In genomic region chr9:137273616-137274320, GRCh38 we compare ENCODE assay signal across 2 cellular contexts.
TF ChIP-seq lines count a peak whose summit lies in the region.

No MANE protein-coding gene starts in this region.

TF ChIP-seq in K562, 482 proteins besides CTCF, POLR2A, EP300 and RAD21 (continues in another document):
- TF ChIP-seq RBFOX2 (IDR thresholded peaks at IDR 0.05; ENCODE audit: low read depth, low read length) (peak; percentile 55), DDX20 (tag; IDR thresholded peaks at IDR 0.05; ENCODE audit: low read depth) (no peak), ZFPM2 (CRISPR knock-in tag; IDR thresholded peaks at IDR 0.05) (no peak), POLR2G (IDR thresholded peaks at IDR 0.05; ENCODE audit: low read depth, low read length) (peak; percentile 60), PYGO2 (tag; IDR thresholded peaks at IDR 0.05) (no peak), FOSL1 (tag; conservative IDR thresholded peaks at IDR 0.05) (no peak), FOXJ2 (tag; IDR thresholded peaks at IDR 0.05) (no peak), FOXM1 (IDR thresholded peaks at IDR 0.05; ENCODE audit: low read depth) (no peak), FOXM1 (CRISPR knock-in tag; IDR thresholded peaks at IDR 0.05; ENCODE audit: low read depth) (0 out of 2 replicates have a peak, but pooled peaks have one; percentile 36), PHF21A (IDR thresholded peaks at IDR 0.05; ENCODE audit: borderline replicate concordance, low read depth) (no peak), GATAD2B (IDR thresholded peaks at IDR 0.05; ENCODE audit: borderline replicate concordance) (no peak), DMBX1 (CRISPR knock-in tag; IDR thresholded peaks at IDR 0.05; ENCODE audit: borderline replicate concordance) (no peak), KAT8 (IDR thresholded peaks at IDR 0.05; ENCODE audit: low read depth) (no peak)
- TF ChIP-seq, protein P1, sequence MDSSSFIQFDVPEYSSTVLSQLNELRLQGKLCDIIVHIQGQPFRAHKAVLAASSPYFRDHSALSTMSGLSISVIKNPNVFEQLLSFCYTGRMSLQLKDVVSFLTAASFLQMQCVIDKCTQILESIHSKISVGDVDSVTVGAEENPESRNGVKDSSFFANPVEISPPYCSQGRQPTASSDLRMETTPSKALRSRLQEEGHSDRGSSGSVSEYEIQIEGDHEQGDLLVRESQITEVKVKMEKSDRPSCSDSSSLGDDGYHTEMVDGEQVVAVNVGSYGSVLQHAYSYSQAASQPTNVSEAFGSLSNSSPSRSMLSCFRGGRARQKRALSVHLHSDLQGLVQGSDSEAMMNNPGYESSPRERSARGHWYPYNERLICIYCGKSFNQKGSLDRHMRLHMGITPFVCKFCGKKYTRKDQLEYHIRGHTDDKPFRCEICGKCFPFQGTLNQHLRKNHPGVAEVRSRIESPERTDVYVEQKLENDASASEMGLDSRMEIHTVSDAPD (CRISPR knock-in tag; IDR thresholded peaks at IDR 0.05), result no peak
- TF ChIP-seq, protein P2, sequence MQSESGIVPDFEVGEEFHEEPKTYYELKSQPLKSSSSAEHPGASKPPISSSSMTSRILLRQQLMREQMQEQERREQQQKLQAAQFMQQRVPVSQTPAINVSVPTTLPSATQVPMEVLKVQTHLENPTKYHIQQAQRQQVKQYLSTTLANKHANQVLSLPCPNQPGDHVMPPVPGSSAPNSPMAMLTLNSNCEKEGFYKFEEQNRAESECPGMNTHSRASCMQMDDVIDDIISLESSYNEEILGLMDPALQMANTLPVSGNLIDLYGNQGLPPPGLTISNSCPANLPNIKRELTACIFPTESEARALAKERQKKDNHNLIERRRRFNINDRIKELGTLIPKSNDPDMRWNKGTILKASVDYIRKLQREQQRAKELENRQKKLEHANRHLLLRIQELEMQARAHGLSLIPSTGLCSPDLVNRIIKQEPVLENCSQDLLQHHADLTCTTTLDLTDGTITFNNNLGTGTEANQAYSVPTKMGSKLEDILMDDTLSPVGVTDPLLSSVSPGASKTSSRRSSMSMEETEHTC (IDR thresholded peaks at IDR 0.05), result no peak
- TF ChIP-seq, protein P3, sequence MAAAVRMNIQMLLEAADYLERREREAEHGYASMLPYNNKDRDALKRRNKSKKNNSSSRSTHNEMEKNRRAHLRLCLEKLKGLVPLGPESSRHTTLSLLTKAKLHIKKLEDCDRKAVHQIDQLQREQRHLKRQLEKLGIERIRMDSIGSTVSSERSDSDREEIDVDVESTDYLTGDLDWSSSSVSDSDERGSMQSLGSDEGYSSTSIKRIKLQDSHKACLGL (CRISPR knock-in tag; IDR thresholded peaks at IDR 0.05; ENCODE audit: borderline replicate concordance, poor library complexity, severe bottlenecking), result no peak

TF ChIP-seq in HEK293T, 16 proteins besides CTCF, POLR2A, EP300 and RAD21:
- TF ChIP-seq NFRKB (IDR thresholded peaks at IDR 0.05) (no peak), HDGF (IDR thresholded peaks at IDR 0.05; ENCODE audit: borderline replicate concordance) (no peak), CTBP1 (IDR thresholded peaks at IDR 0.05; ENCODE audit: borderline replicate concordance) (no peak), L3MBTL2 (conservative IDR thresholded peaks at IDR 0.05) (no peak), SP1 (IDR thresholded peaks at IDR 0.05) (no peak), TARDBP (IDR thresholded peaks at IDR 0.05) (no peak), BHLHE40 (IDR thresholded peaks at IDR 0.05; ENCODE audit: borderline replicate concordance) (no peak), ARNT (IDR thresholded peaks at IDR 0.05) (no peak), SUZ12 (IDR thresholded peaks at IDR 0.05) (no peak), FOXM1 (IDR thresholded peaks at IDR 0.05; ENCODE audit: borderline replicate concordance) (no peak), FOXA1 (IDR thresholded peaks at IDR 0.05) (no peak), ZNF384 (IDR thresholded peaks at IDR 0.05) (no peak), FOXK2 (IDR thresholded peaks at IDR 0.05) (no peak), LEF1 (IDR thresholded peaks at IDR 0.05; ENCODE audit: borderline replicate concordance) (no peak), ELF4 (IDR thresholded peaks at IDR 0.05) (no peak)
- TF ChIP-seq, protein P4, sequence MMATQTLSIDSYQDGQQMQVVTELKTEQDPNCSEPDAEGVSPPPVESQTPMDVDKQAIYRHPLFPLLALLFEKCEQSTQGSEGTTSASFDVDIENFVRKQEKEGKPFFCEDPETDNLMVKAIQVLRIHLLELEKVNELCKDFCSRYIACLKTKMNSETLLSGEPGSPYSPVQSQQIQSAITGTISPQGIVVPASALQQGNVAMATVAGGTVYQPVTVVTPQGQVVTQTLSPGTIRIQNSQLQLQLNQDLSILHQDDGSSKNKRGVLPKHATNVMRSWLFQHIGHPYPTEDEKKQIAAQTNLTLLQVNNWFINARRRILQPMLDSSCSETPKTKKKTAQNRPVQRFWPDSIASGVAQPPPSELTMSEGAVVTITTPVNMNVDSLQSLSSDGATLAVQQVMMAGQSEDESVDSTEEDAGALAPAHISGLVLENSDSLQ (IDR thresholded peaks at IDR 0.05), result no peak
